ENCODE assay signal across 9 cellular contexts in the genomic region with DNA sequence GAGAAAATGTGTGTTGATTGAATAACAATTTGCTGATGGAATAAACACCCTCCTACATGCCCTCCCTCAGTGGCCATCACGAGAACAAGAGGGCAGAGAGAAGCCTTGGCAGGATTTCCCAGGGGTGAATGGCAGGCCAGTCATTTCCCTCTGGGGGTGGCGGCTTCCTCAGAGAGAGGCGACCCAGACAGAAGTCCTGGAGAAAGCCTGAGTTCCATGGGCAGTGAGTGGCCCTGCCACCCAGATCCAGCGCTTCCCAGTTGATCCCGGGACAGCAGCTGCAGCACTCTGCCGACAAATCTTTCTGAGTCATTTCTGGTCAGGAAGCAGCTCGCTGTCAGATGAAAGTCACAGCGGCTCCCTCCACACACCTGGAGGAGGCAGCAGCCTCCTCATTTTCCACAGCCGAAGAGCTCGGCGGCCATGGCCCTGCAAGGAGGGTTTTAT.
DNase-seq lines count a peak whose midpoint lies in the region; ATAC-seq, FAIRE-seq and TF ChIP-seq lines count a peak whose summit lies in the region.
"Had no signal": no experiment of that assay in that cellular context is flagged by ENCODE, and none has a peak within 500 bp of the region (broad histone marks: within the 10 kb centered on the region; RNA-seq: fewer than 3 reads in every experiment).

No MANE protein-coding gene starts in this region.

- no peak for TF ChIP-seq CTCF in fibroblast of villous mesenchyme (IDR thresholded peaks at IDR 0.05; ENCODE audit: insufficient read depth, low read depth, low read length)
- peak; percentile 21 for TF ChIP-seq CTCF in retinal pigment epithelial cell (conservative IDR thresholded peaks at IDR 0.05; ENCODE audit: low read depth, low read length)

- H3K36me3 Mint-ChIP-seq in natural killer cell treated with Interleukin-12 subunit alpha and Interleukin-12 subunit beta and Interleukin-15 and Interleukin-18, amount 100 ng/mL, for 72 hours = no peaks in the 10 kb centered on the region

- H3K36me3 ChIP-seq in SJSA1 = 0 out of 2 replicates have a peak, but pooled peaks cover 6% of the 10 kb centered on the region

- peaks cover 5 to 6% of the 10 kb centered on the region in 2 donors for H3K4me1 Mint-ChIP-seq in natural killer cell treated with Interleukin-12 subunit alpha and Interleukin-12 subunit beta and Interleukin-15 and Interleukin-18, amount 100 ng/mL, for 72 hours (ENCODE audit: low read depth in 2 of 2)

- no peak for ATAC-seq in natural killer cell treated with Interleukin-12 subunit alpha and Interleukin-12 subunit beta and Interleukin-15 and Interleukin-18, amount 100 ng/mL, for 72 hours
- ATAC-seq in HG03095 (IDR thresholded peaks at IDR 0.05; ENCODE audit: unreplicated experiment) (no peak), GM21529 (IDR thresholded peaks at IDR 0.05; ENCODE audit: unreplicated experiment) (no peak)

- no peak overlapping the region for H3K27ac Mint-ChIP-seq in natural killer cell treated with Interleukin-12 subunit alpha and Interleukin-12 subunit beta and Interleukin-15 and Interleukin-18, amount 100 ng/mL, for 72 hours

- no peak overlapping the region for H3K4me3 ChIP-seq in SJSA1
- H3K4me3 ChIP-seq in fibroblast of villous mesenchyme (ENCODE audit: low read depth, low read length) = no peak overlapping the region
- H3K4me3 ChIP-seq in retinal pigment epithelial cell (ENCODE audit: low read length) = no peak overlapping the region

- DNase-seq in GM12891 (ENCODE audit: insufficient read length, low spot score) (no peak), SJSA1 (ENCODE audit: low read depth in 1 of 2, low spot score in 2 of 2) (peak; percentile 83 to 87), fibroblast of villous mesenchyme (ENCODE audit: low read depth) (peak; percentile 51), retinal pigment epithelial cell (ENCODE audit: low read depth) (no peak), inferior parietal cortex (ENCODE audit: extremely low spot score) (no peak)
- DNase-seq in natural killer cell treated with Interleukin-12 subunit alpha and Interleukin-12 subunit beta and Interleukin-15 and Interleukin-18, amount 100 ng/mL, for 72 hours (ENCODE audit: low spot score) = no peak
- DNase-seq: NCI-H187 had no signal

- peak; percentile 35 for FAIRE-seq in GM12891 (lab: Jason Lieb, UNC)

- no peaks in the 10 kb centered on the region for H3K9me3 Mint-ChIP-seq in natural killer cell treated with Interleukin-12 subunit alpha and Interleukin-12 subunit beta and Interleukin-15 and Interleukin-18, amount 100 ng/mL, for 72 hours

- no peak for TF ChIP-seq POLR2A in GM12891 (IDR thresholded peaks at IDR 0.05; ENCODE audit: low read depth, low read length)

- H3K4me3 Mint-ChIP-seq in natural killer cell treated with Interleukin-12 subunit alpha and Interleukin-12 subunit beta and Interleukin-15 and Interleukin-18, amount 100 ng/mL, for 72 hours = no peak overlapping the region

- H3K27me3 ChIP-seq in SJSA1 (replicated peaks) = no peaks in the 10 kb centered on the region

- peak overlapping the region; percentile 81 for H3K27ac ChIP-seq in SJSA1

- H3K4me1 ChIP-seq in SJSA1 (replicated peaks) = peaks cover 66% of the 10 kb centered on the region

- H3K9me3 ChIP-seq in SJSA1 (replicated peaks) = peaks cover 10% of the 10 kb centered on the region

- H3K27me3 Mint-ChIP-seq in natural killer cell treated with Interleukin-12 subunit alpha and Interleukin-12 subunit beta and Interleukin-15 and Interleukin-18, amount 100 ng/mL, for 72 hours = peaks cover 14 to 28% of the 10 kb centered on the region in 2 donors

TF ChIP-seq in GM12891, 5 proteins besides CTCF, POLR2A, EP300 and RAD21:
- TF ChIP-seq TAF1 (IDR thresholded peaks at IDR 0.05; ENCODE audit: low read depth, low read length) = no peak
- no peak for TF ChIP-seq SPI1 (IDR thresholded peaks at IDR 0.05; ENCODE audit: low read depth, low read length)
- no peak for TF ChIP-seq POLR2AphosphoS5 (IDR thresholded peaks at IDR 0.05; ENCODE audit: low read depth, low read length)
- no peak for TF ChIP-seq PAX5 (IDR thresholded peaks at IDR 0.05; ENCODE audit: insufficient read depth, low read length, severe bottlenecking)
TF ChIP-seq in GM12891: peak in this region for 0.

Comparison
In these comparisons a context has a peak if more than half of its experiments do, and no peak if none do; other contexts are left out.
1. DNase-seq: peak in SJSA1 (2 of 2) and fibroblast of villous mesenchyme (single experiment); none in GM12891 (single experiment), retinal pigment epithelial cell (single experiment), inferior parietal cortex (single experiment) and natural killer cell treated with Interleukin-12 subunit alpha and Interleukin-12 subunit beta and Interleukin-15 and Interleukin-18, amount 100 ng/mL, for 72 hours (single experiment).